In genomic region chr3:170813261-170813660, GRCh38 we compare ENCODE assay signal across 1 cellular context.
TF ChIP-seq lines count a peak whose summit lies in the region.

No MANE protein-coding gene starts in this region.

TF ChIP-seq in IMR-90, 13 proteins besides CTCF, POLR2A, EP300 and RAD21:
- TF ChIP-seq RFX5 (IDR thresholded peaks at IDR 0.05; ENCODE audit: low read depth, low read length) (no peak), ELK1 (IDR thresholded peaks at IDR 0.05; ENCODE audit: borderline replicate concordance, low read depth, low read length) (no peak), USF2 (IDR thresholded peaks at IDR 0.05; ENCODE audit: low read depth, low read length) (no peak), MXI1 (IDR thresholded peaks at IDR 0.05; ENCODE audit: borderline replicate concordance, low read depth, low read length) (no peak), BHLHE40 (IDR thresholded peaks at IDR 0.05; ENCODE audit: low read depth, low read length) (no peak), NFE2L2 (IDR thresholded peaks at IDR 0.05; ENCODE audit: low read depth, low read length) (no peak), RCOR1 (IDR thresholded peaks at IDR 0.05; ENCODE audit: insufficient replicate concordance, low read length) (no peak), CEBPB (IDR thresholded peaks at IDR 0.05; ENCODE audit: low read depth, low read length) (no peak), CHD1 (IDR thresholded peaks at IDR 0.05; ENCODE audit: low read depth, low read length) (no peak), MAFK (IDR thresholded peaks at IDR 0.05; ENCODE audit: low read depth, low read length) (no peak)
TF ChIP-seq in IMR-90: peak in this region for 0.
